24 cellular contexts compared by ENCODE assay signal in the genomic region with DNA sequence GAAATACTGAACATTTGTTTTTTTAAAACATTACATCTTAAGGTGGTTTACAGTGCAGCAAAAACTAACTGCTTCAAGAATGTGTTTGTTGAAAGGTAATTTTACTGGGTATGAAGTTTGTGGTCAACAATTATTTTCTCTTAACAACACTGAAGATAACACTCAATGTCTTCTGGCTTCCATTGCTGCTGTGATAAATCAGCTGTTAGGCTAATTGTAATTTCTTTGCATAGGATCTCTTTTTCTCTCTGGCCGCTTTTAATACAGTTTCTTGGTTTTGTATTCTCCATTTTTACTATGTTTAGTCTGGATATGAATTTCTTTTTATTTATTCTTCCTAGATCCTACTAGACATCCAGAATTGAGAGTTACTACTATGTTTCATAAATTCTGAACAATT. TPM values are rescaled to one million over a fixed set of nuclear protein-coding genes. Genes with fewer than 3 reads are reported as not detected.
DNase-seq lines count a peak whose midpoint lies in the region; ATAC-seq, FAIRE-seq and TF ChIP-seq lines count a peak whose summit lies in the region.
"Had no signal": no experiment of that assay in that cellular context is flagged by ENCODE, and none has a peak within 500 bp of the region (broad histone marks: within the 10 kb centered on the region; RNA-seq: fewer than 3 reads in every experiment).

No MANE protein-coding gene starts in this region.

- ATAC-seq in HepG2 (no peak), right lobe of liver (no peak), WTC11 (no peak)
- ATAC-seq in activated CD4-positive, CD25-positive, alpha-beta regulatory T cell treated with anti-CD3 and anti-CD28 coated beads, Interleukin-2, amount 50 U/mL, for 24 hours, result no peak
- ATAC-seq: A549 had no signal

- H3K27me3 ChIP-seq in HepG2 (ENCODE audit: control insufficient read depth in 1 of 2, insufficient read depth in 2 of 2, low read length in 2 of 2) (no peaks in the 10 kb centered on the region), right lobe of liver (no peaks in the 10 kb centered on the region)
- H3K27me3 ChIP-seq: BE2C; BLaER1 treated with 17β-estradiol and CSF1 and Interleukin-3, amounts not matched to agents 10 nM and 100 nM had no signal

- H3K4me2 ChIP-seq in HepG2 (ENCODE audit: low read depth, low read length), result no peak overlapping the region
- H3K4me2 ChIP-seq: A549; BLaER1 treated with 17β-estradiol and CSF1 and Interleukin-3, amounts not matched to agents 10 nM and 100 nM had no signal

- no peak overlapping the region for H3K27ac ChIP-seq in HepG2 (ENCODE audit: extremely low read length, insufficient read depth, low read length)
- H3K27ac ChIP-seq in right lobe of liver, result no peak overlapping the region
- no peak overlapping the region for H3K27ac ChIP-seq in kidney (ENCODE audit: low read depth in 2 of 2, low read length in 2 of 2)
- H3K27ac ChIP-seq: A549; BLaER1 treated with 17β-estradiol and CSF1 and Interleukin-3, amounts not matched to agents 10 nM and 100 nM had no signal

- H3K36me3 ChIP-seq in HepG2 (replicated peaks in 1 of 2; ENCODE audit: control insufficient read depth in 1 of 2, insufficient read depth in 2 of 2, low read length in 2 of 2) (peaks cover 9 to 61% of the 10 kb centered on the region in 2 experiments), right lobe of liver (peaks cover 0 to 6% (median 2%) of the 10 kb centered on the region in 4 donors), kidney (ENCODE audit: control insufficient read depth in 1 of 2, insufficient read depth in 2 of 2, low read length in 2 of 2) (peaks cover 2 to 11% of the 10 kb centered on the region in 2 donors)
- H3K36me3 ChIP-seq: BE2C, HAP-1 had no signal

- no peaks in the 10 kb centered on the region for H3K9me3 ChIP-seq in HepG2 (ENCODE audit: low read length)
- no peaks in the 10 kb centered on the region for H3K9me3 ChIP-seq in right lobe of liver
- no peaks in the 10 kb centered on the region for H3K9me3 ChIP-seq in kidney (ENCODE audit: control insufficient read depth in 1 of 2, low read length in 2 of 2)
- H3K9me3 ChIP-seq: BE2C, HAP-1 had no signal

- peaks cover 31% of the 10 kb centered on the region for H3K36me3 Mint-ChIP-seq in WTC11
- peaks cover 12% of the 10 kb centered on the region for H3K36me3 Mint-ChIP-seq in endothelial cell (ENCODE audit: low read depth, unreplicated experiment)
- peaks cover 13 to 29% of the 10 kb centered on the region in 2 donors for H3K36me3 Mint-ChIP-seq in CD14-positive monocyte

- no peak overlapping the region for H3K27ac Mint-ChIP-seq in WTC11
- no peak overlapping the region for H3K27ac Mint-ChIP-seq in endothelial cell (ENCODE audit: unreplicated experiment)
- H3K27ac Mint-ChIP-seq in CD14-positive monocyte, result no peak overlapping the region
- H3K27ac Mint-ChIP-seq: CD4-positive, alpha-beta memory T cell; HFFc6 had no signal

- no peak overlapping the region for H2AFZ ChIP-seq in HepG2 (ENCODE audit: low read length)

- no peak for TF ChIP-seq RAD21 in HepG2 (CRISPR knock-in tag; IDR thresholded peaks at IDR 0.05)

- no peaks in the 10 kb centered on the region for H3K79me2 ChIP-seq in HepG2 (ENCODE audit: insufficient read depth, low read length)

- no peak for TF ChIP-seq CTCF in HepG2 (CRISPR knock-in tag; IDR thresholded peaks at IDR 0.05)
- no peak for TF ChIP-seq CTCF in right lobe of liver (IDR thresholded peaks at IDR 0.05)
- no peak for TF ChIP-seq CTCF in WTC11 (IDR thresholded peaks at IDR 0.05)
- no peak for TF ChIP-seq CTCF in endothelial cell (IDR thresholded peaks at IDR 0.05; ENCODE audit: unreplicated experiment)
- TF ChIP-seq CTCF in kidney (IDR thresholded peaks at IDR 0.05; ENCODE audit: borderline replicate concordance, extremely low read depth, insufficient read depth), result no peak
- TF ChIP-seq CTCF in CD14-positive monocyte (IDR thresholded peaks at IDR 0.05), result no peak

- 100% methylated on average over 1 of the region's 1 CpG for WGBS in HepG2 (ENCODE audit: low lambda C conversion rate)
- 93% methylated on average over 1 of the region's 1 CpG for WGBS in right lobe of liver (ENCODE audit: insufficient coverage, low coverage, low lambda C conversion rate, missing lambda C conversion rate)

- H3K4me3 ChIP-seq in HepG2 (replicated peaks in 1 of 3; ENCODE audit: insufficient read depth in 1 of 3, low read depth in 2 of 3, low read length in 3 of 3) (no peak overlapping the region), right lobe of liver (no peak overlapping the region), kidney (ENCODE audit: low read length in 2 of 2) (no peak overlapping the region)
- H3K4me3 ChIP-seq: A549; BLaER1 treated with 17β-estradiol and CSF1 and Interleukin-3, amounts not matched to agents 10 nM and 100 nM; HAP-1 had no signal

- no peak for TF ChIP-seq POLR2A in HepG2 (IDR thresholded peaks at IDR 0.05; ENCODE audit: insufficient read depth in 1 of 2, low read depth in 2 of 2, low read length in 2 of 2)
- no peak for TF ChIP-seq POLR2A in right lobe of liver (IDR thresholded peaks at IDR 0.05)

- H3K27me3 Mint-ChIP-seq in WTC11 (ENCODE audit: low read depth) (no peaks in the 10 kb centered on the region), endothelial cell (ENCODE audit: unreplicated experiment) (no peaks in the 10 kb centered on the region), CD14-positive monocyte (ENCODE audit: low read depth in 3 of 3) (peaks cover 0 to 1% (median 0%) of the 10 kb centered on the region in 3 donors)
- H3K27me3 Mint-ChIP-seq: CD4-positive, alpha-beta memory T cell had no signal

- TSS peak; percentile 19 for BruUV-seq in HepG2 (replicated peaks; lab: Mats Ljungman, UMichigan)

- DNase-seq in HepG2 (ENCODE audit: low spot score) (no peak), right lobe of liver (no peak), LHCN-M2 (ENCODE audit: low read depth) (peak; percentile 5), WTC11 (ENCODE audit: low spot score) (no peak), endothelial cell (ENCODE audit: low spot score) (no peak), kidney (no peak), CD14-positive monocyte (ENCODE audit: low spot score) (no peak)
- DNase-seq: 8988T; ACHN; AML-193; BE2C; CD4-positive, alpha-beta memory T cell; COR-L47; DMS153; EL; GDM1; GOT3; HFFc6 had no signal

- intact Hi-C loops in HepG2 (cut with micrococcal nuclease; ENCODE audit: unreplicated experiment) (no loop called here), right lobe of liver (cut with DNase I) (no loop called here), kidney (cut with DNase I) (no loop called here), CD14-positive monocyte (cut with micrococcal nuclease) (no loop called here)

- no peak overlapping the region for H3K9ac ChIP-seq in HepG2 (ENCODE audit: insufficient read depth, low read depth, low read length)
- H3K9ac ChIP-seq in kidney (ENCODE audit: low read length in 2 of 2), result no peak overlapping the region
- H3K9ac ChIP-seq: BLaER1 treated with 17β-estradiol and CSF1 and Interleukin-3, amounts not matched to agents 10 nM and 100 nM had no signal

- TF ChIP-seq EP300 in HepG2 (IDR thresholded peaks at IDR 0.05; ENCODE audit: low read depth in 2 of 2, low read length in 2 of 2), result no peak
- no peak for TF ChIP-seq EP300 in HepG2 (CRISPR knock-in tag; IDR thresholded peaks at IDR 0.05; ENCODE audit: borderline replicate concordance)

- in situ Hi-C loops in HepG2 (cut with HindIII; ENCODE audit: extremely low pct_ligation_motif_present, low pct_unique_long_range_greater_than_20kb), result no loop called here

- CTCF ChIA-PET in HepG2 (lab: Yijun Ruan, JAX; ENCODE audit: low intra/inter-chr PET ratio, low total read pairs) (no interaction called here), WTC11 (lab: Charles Lee) (no interaction called here)

- POLR2A ChIA-PET in HepG2 (lab: Yijun Ruan, JAX), result no interaction called here
- POLR2A ChIA-PET in WTC11 (lab: Charles Lee), result no interaction called here

- no peaks in the 10 kb centered on the region for H4K20me1 ChIP-seq in HepG2 (ENCODE audit: insufficient read depth, low read length)
- H4K20me1 ChIP-seq: BLaER1 treated with 17β-estradiol and CSF1 and Interleukin-3, amounts not matched to agents 10 nM and 100 nM had no signal

- FAIRE-seq in HepG2 (lab: Jason Lieb, UNC) (no peak), kidney (lab: Jason Lieb, UNC) (no peak)
- FAIRE-seq: A549, GM12892, H54 had no signal

- H3K4me3 Mint-ChIP-seq in WTC11, result no peak overlapping the region
- peak overlapping the region; percentile 1 for H3K4me3 Mint-ChIP-seq in endothelial cell (ENCODE audit: unreplicated experiment)
- no peak overlapping the region for H3K4me3 Mint-ChIP-seq in CD14-positive monocyte
- H3K4me3 Mint-ChIP-seq: CD4-positive, alpha-beta memory T cell; HFFc6 had no signal

- no peaks in the 10 kb centered on the region for H3K4me1 ChIP-seq in HepG2 (ENCODE audit: insufficient read depth, low read length)
- no peaks in the 10 kb centered on the region for H3K4me1 ChIP-seq in right lobe of liver
- H3K4me1 ChIP-seq in kidney (ENCODE audit: control insufficient read depth in 1 of 2, insufficient read depth in 1 of 2, low read depth in 1 of 2, low read length in 2 of 2), result no peaks in the 10 kb centered on the region
- H3K4me1 ChIP-seq: A549; BE2C; BLaER1 treated with 17β-estradiol and CSF1 and Interleukin-3, amounts not matched to agents 10 nM and 100 nM; HAP-1 had no signal

- H3K9me3 Mint-ChIP-seq in WTC11 (peaks cover 12% of the 10 kb centered on the region), endothelial cell (ENCODE audit: unreplicated experiment) (no peaks in the 10 kb centered on the region), CD14-positive monocyte (peaks cover 3 to 9% (median 4%) of the 10 kb centered on the region in 7 donors)

- no peaks in the 10 kb centered on the region; the same call in 1 of the 2 replicates for H3K4me1 Mint-ChIP-seq in WTC11
- H3K4me1 Mint-ChIP-seq in endothelial cell (ENCODE audit: unreplicated experiment), result no peaks in the 10 kb centered on the region
- H3K4me1 Mint-ChIP-seq in CD14-positive monocyte, result no peaks in the 10 kb centered on the region
- H3K4me1 Mint-ChIP-seq: CD4-positive, alpha-beta memory T cell had no signal

RNA-seq across cellular contexts. Expression of a gene that starts 44.9 kb away (rescaled TPM):
- total RNA-seq in HepG2 (2016; rRNA removed; fragmentation: Illumina TruSeq; extraction: Trizol) (45.7 and 86.5 TPM in 2 replicates), right lobe of liver (10 to 100 TPM; 14.1 to 28.4 (median 20.1) TPM), LHCN-M2 (2014; rRNA removed) (52.2 and 67.6 TPM in 2 replicates), WTC11 (2021) (34.2 to 34.7 TPM (median 34.7 TPM) in 3 replicates), endothelial cell (ENCODE audit: unreplicated experiment) (28.0 TPM), kidney (34.0 TPM)
- 46.8 and 74.6 TPM in 2 replicates for total RNA-seq in HepG2 (2016; cell fraction: cytosol; rRNA removed; fragmentation: Illumina TruSeq; extraction: Trizol; ENCODE audit: low read depth)
- total RNA-seq in HepG2 (2016; cell fraction: insoluble cytoplasmic fraction; rRNA removed; fragmentation: Illumina TruSeq; extraction: Trizol), result 45.2 and 92.2 TPM in 2 replicates
- total RNA-seq in HepG2 (2016; cell fraction: membrane; rRNA removed; fragmentation: Illumina TruSeq; extraction: Trizol), result 21.4 and 37.0 TPM in 2 replicates
- total RNA-seq in HepG2 (2016; cell fraction: nucleus; rRNA removed; fragmentation: Illumina TruSeq; extraction: Trizol), result 59.1 and 70.9 TPM in 2 replicates
- polyA plus RNA-seq in HepG2 (2011; rRNA removed) (63.7 and 67.2 TPM in 2 replicates), kidney (ENCODE audit: insufficient read depth, low read depth, low replicate concordance) (11.0 TPM), CD14-positive monocyte (1 to 10 TPM; 2.9 to 3.5 TPM)
- 19.3 and 26.1 TPM in 2 replicates for polyA plus RNA-seq in HepG2 (2011; cell fraction: cytosol; rRNA removed)
- 30.9 and 36.5 TPM in 2 replicates for polyA plus RNA-seq in HepG2 (2011; cell fraction: nucleus; rRNA removed)
- 54.6 and 80.6 TPM in 2 replicates for polyA plus RNA-seq in HepG2 (2012)
- polyA plus RNA-seq in HepG2 (2016; cell fraction: cytosol; fragmentation: Illumina TruSeq; extraction: Trizol; ENCODE audit: low read depth), result 54.4 and 111 TPM in 2 replicates
- 56.4 and 65.2 TPM in 2 replicates for polyA plus RNA-seq in HepG2 (2016; cell fraction: insoluble cytoplasmic fraction; fragmentation: Illumina TruSeq; extraction: Trizol; ENCODE audit: low read depth)
- 31.9 and 34.2 TPM in 2 replicates for polyA plus RNA-seq in HepG2 (2016; cell fraction: membrane; fragmentation: Illumina TruSeq; extraction: Trizol; ENCODE audit: low read depth)
- 38.7 and 80.4 TPM in 2 replicates for polyA plus RNA-seq in HepG2 (2016; cell fraction: nucleus; fragmentation: Illumina TruSeq; extraction: Trizol; ENCODE audit: insufficient read depth, low read depth)
- 19.1 and 113 TPM in 2 replicates for polyA minus RNA-seq in HepG2 (2011; rRNA and poly(A)+ RNA removed; ENCODE audit: low replicate concordance)
- 121 and 128 TPM in 2 replicates for polyA minus RNA-seq in HepG2 (2011; cell fraction: cytosol; rRNA and poly(A)+ RNA removed)
- polyA minus RNA-seq in HepG2 (2011; cell fraction: nucleus; rRNA and poly(A)+ RNA removed), result 289 and 321 TPM in 2 replicates
- 27.6 TPM for polyA plus RNA-seq in LHCN-M2 (2012)

RNA-seq across cellular contexts. Expression of a gene that starts 46.0 kb away (rescaled TPM):
- total RNA-seq in HepG2 (2016; rRNA removed; fragmentation: Illumina TruSeq; extraction: Trizol), result 0.22 and 0.51 TPM in 2 replicates
- 0.26 TPM in 1 of 2 replicates, not detected in the other for total RNA-seq in HepG2 (2016; cell fraction: cytosol; rRNA removed; fragmentation: Illumina TruSeq; extraction: Trizol; ENCODE audit: low read depth)
- total RNA-seq in HepG2 (2016; cell fraction: insoluble cytoplasmic fraction; rRNA removed; fragmentation: Illumina TruSeq; extraction: Trizol), result 0.22 and 0.32 TPM in 2 replicates
- 0.22 and 0.48 TPM in 2 replicates for total RNA-seq in HepG2 (2016; cell fraction: membrane; rRNA removed; fragmentation: Illumina TruSeq; extraction: Trizol)
- 0.68 and 0.75 TPM in 2 replicates for total RNA-seq in HepG2 (2016; cell fraction: nucleus; rRNA removed; fragmentation: Illumina TruSeq; extraction: Trizol)
- 0.40 and 1.3 TPM in 2 replicates for polyA plus RNA-seq in HepG2 (2011; rRNA removed)
- 0.15 and 0.68 TPM in 2 replicates for polyA plus RNA-seq in HepG2 (2011; cell fraction: cytosol; rRNA removed)
- 0.12 TPM in 1 of 2 replicates, not detected in the other for polyA plus RNA-seq in HepG2 (2011; cell fraction: nucleus; rRNA removed)
- 0.60 and 2.5 TPM in 2 replicates for polyA plus RNA-seq in HepG2 (2012)
- 0.07 and 0.20 TPM in 2 replicates for polyA plus RNA-seq in HepG2 (2016; cell fraction: cytosol; fragmentation: Illumina TruSeq; extraction: Trizol; ENCODE audit: low read depth)
- polyA plus RNA-seq in HepG2 (2016; cell fraction: insoluble cytoplasmic fraction; fragmentation: Illumina TruSeq; extraction: Trizol; ENCODE audit: low read depth), result 0.21 and 0.33 TPM in 2 replicates
- not detected in 2 replicates for polyA plus RNA-seq in HepG2 (2016; cell fraction: membrane; fragmentation: Illumina TruSeq; extraction: Trizol; ENCODE audit: low read depth)
- polyA plus RNA-seq in HepG2 (2016; cell fraction: nucleus; fragmentation: Illumina TruSeq; extraction: Trizol; ENCODE audit: insufficient read depth, low read depth), result 0.37 and 0.71 TPM in 2 replicates
- not detected in 2 replicates for polyA minus RNA-seq in HepG2 (2011; rRNA and poly(A)+ RNA removed; ENCODE audit: low replicate concordance)
- not detected in 2 replicates for polyA minus RNA-seq in HepG2 (2011; cell fraction: cytosol; rRNA and poly(A)+ RNA removed)
- 0.90 and 1.6 TPM in 2 replicates for polyA minus RNA-seq in HepG2 (2011; cell fraction: nucleus; rRNA and poly(A)+ RNA removed)
- 100 to 1,000 TPM; 227 to 411 (median 245) TPM for total RNA-seq in right lobe of liver
- total RNA-seq in LHCN-M2 (2014; rRNA removed), result not detected in 2 replicates
- 0.04 TPM for polyA plus RNA-seq in LHCN-M2 (2012)
- total RNA-seq in WTC11 (2021), result not detected in 3 replicates
- not detected for total RNA-seq in endothelial cell (ENCODE audit: unreplicated experiment)
- total RNA-seq in kidney, result 0.41 TPM
- 19.2 TPM for polyA plus RNA-seq in kidney (ENCODE audit: insufficient read depth, low read depth, low replicate concordance)
- not detected for polyA plus RNA-seq in CD14-positive monocyte
- total RNA-seq: CD4-positive, alpha-beta memory T cell; HFFc6 had no signal
- polyA plus RNA-seq: A549; CD4-positive, alpha-beta memory T cell had no signal

Comparison
In these comparisons a context has a peak if more than half of its experiments do, and no peak if none do; other contexts are left out.
1. RNA of a gene that starts 46.0 kb away (total RNA-seq): 227 to 411 TPM in right lobe of liver; 0.22 to 0.75 TPM in HepG2, 0.41 TPM in kidney (single experiment), not detected in LHCN-M2, not detected in WTC11 and not detected in endothelial cell (single experiment); every median in the first group is over 100 times any median in the second.